Comparison of ENCODE assay signal across 29 cellular contexts in the genomic region with DNA sequence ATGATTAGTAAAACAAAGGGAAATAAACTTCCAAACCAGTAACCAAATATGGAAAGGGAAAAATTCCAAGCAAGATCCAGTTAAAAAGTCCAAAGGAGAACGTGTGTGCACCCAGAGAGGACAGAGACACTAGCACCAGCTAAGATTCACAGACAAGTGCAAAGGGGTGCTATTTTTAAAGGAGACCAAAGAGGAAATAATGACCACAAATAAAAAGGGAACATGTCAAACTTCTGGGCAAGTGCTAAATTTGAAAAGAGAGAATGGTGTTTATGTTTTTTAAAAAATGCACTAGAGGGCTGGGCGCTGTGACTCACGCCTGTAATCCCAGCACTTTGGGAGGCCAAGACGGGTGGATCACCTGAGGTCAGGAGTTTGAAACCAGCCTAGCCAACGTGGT. TPM values are rescaled to one million over a fixed set of nuclear protein-coding genes. Genes with fewer than 3 reads are reported as not detected.
DNase-seq lines count a peak whose midpoint lies in the region; ATAC-seq and TF ChIP-seq lines count a peak whose summit lies in the region.
"Had no signal": no experiment of that assay in that cellular context is flagged by ENCODE, and none has a peak within 500 bp of the region (broad histone marks: within the 10 kb centered on the region; RNA-seq: fewer than 3 reads in every experiment).

No MANE protein-coding gene starts in this region.

- in situ Hi-C loops in KBM-7 (cut with MboI; ENCODE audit: low pct_unique_long_range_greater_than_20kb, low sequenced_read_pairs) (no loop called here), ACHN (cut with HindIII; ENCODE audit: low pct_ligation_motif_present, low pct_unique_long_range_greater_than_20kb, low sequenced_read_pairs) (no loop called here)

- H3K4me1 Mint-ChIP-seq in activated B cell treated with CpG ODN at 0.5 μM for 24 hours: peaks cover 19% of the 10 kb centered on the region
- H3K4me1 Mint-ChIP-seq: activated CD4-positive, alpha-beta T cell treated with anti-CD3 and anti-CD28 coated beads, Interleukin-2, amount 10 ng/mL, durations not matched to agents 7 days and 5 days; activated CD8-positive, alpha-beta memory T cell treated with anti-CD3 and anti-CD28 coated beads, Interleukin-2, amount 10 ng/mL, durations not matched to agents 7 days and 5 days; CD4-positive, CD25-positive, alpha-beta regulatory T cell; stimulated activated effector memory CD8-positive, alpha-beta T cell treated with anti-CD3 and anti-CD28 coated beads, Interleukin-12 subunit alpha, Interleukin-12 subunit beta, amount 100 ng/mL, for 72 hours had no signal

- no peaks in the 10 kb centered on the region for H3K9me3 Mint-ChIP-seq in activated B cell treated with CpG ODN at 0.5 μM for 24 hours
- H3K9me3 Mint-ChIP-seq: activated CD4-positive, alpha-beta T cell treated with anti-CD3 and anti-CD28 coated beads, Interleukin-2, amount 10 ng/mL, durations not matched to agents 7 days and 5 days; HFFc6; naive thymus-derived CD8-positive, alpha-beta T cell; stimulated activated effector memory CD8-positive, alpha-beta T cell treated with anti-CD3 and anti-CD28 coated beads, Interleukin-12 subunit alpha, Interleukin-12 subunit beta, amount 100 ng/mL, for 72 hours; T-helper 1 cell treated with Interleukin-12 subunit alpha and Interleukin-12 subunit beta and Interleukin-4 antibody, amounts not matched to agents 30 μg/mL and 1 μg/mL, for 36 hours had no signal

- peak overlapping the region; percentile 13 for H3K4me3 Mint-ChIP-seq in activated B cell treated with CpG ODN at 0.5 μM for 24 hours
- H3K4me3 Mint-ChIP-seq: activated CD4-positive, alpha-beta T cell treated with anti-CD3 and anti-CD28 coated beads, Interleukin-2, amount 10 ng/mL, durations not matched to agents 7 days and 5 days; activated CD8-positive, alpha-beta memory T cell treated with anti-CD3 and anti-CD28 coated beads, Interleukin-2, amount 10 ng/mL, durations not matched to agents 7 days and 5 days; CD4-positive, CD25-positive, alpha-beta regulatory T cell; HFFc6; naive thymus-derived CD8-positive, alpha-beta T cell; stimulated activated effector memory CD8-positive, alpha-beta T cell treated with anti-CD3 and anti-CD28 coated beads, Interleukin-12 subunit alpha, Interleukin-12 subunit beta, amount 100 ng/mL, for 72 hours; T-helper 1 cell treated with Interleukin-12 subunit alpha and Interleukin-12 subunit beta and Interleukin-4 antibody, amounts not matched to agents 30 μg/mL and 1 μg/mL, for 36 hours had no signal

- POLR2A ChIA-PET in activated B cell treated with CpG ODN at 0.5 μM for 24 hours (lab: Charles Lee): no interaction called here

- peak; percentile 56 for DNase-seq in KBM-7
- peak; percentile 58 for DNase-seq in NOMO-1 treated with dmso at 0.1 percent for 144 hours (lab: John Stamatoyannopoulos, UW; ENCODE audit: unreplicated experiment)
- no peak for DNase-seq in activated B cell treated with CpG ODN at 0.5 μM for 24 hours
- DNase-seq in sciatic nerve (ENCODE audit: low spot score): no peak
- DNase-seq in NCI-H1105 treated with DMSO at 0.1 percent for 48 hours (lab: John Stamatoyannopoulos, UW): no peak
- no peak for DNase-seq in ACHN
- DNase-seq: activated CD4-positive, alpha-beta T cell treated with anti-CD3 and anti-CD28 coated beads, Interleukin-2, amount 10 ng/mL, durations not matched to agents 7 days and 5 days; activated CD8-positive, alpha-beta memory T cell treated with anti-CD3 and anti-CD28 coated beads, Interleukin-2, amount 10 ng/mL, durations not matched to agents 7 days and 5 days; activated naive CD4-positive, alpha-beta T cell treated with anti-CD3 and anti-CD28 coated beads, Interleukin-2, amount 50 U/mL, for 16 hours; amygdala; CD4-positive, CD25-positive, alpha-beta regulatory T cell; colonic mucosa; effector memory CD4-positive, alpha-beta T cell; foreskin melanocyte; GM23248; HFFc6; left lung; naive thymus-derived CD8-positive, alpha-beta T cell; NCI-H1105; NCI-H2081; NCI-H446; SJCRH30; stimulated activated CD4-positive, alpha-beta T cell treated with anti-CD3 and anti-CD28 coated beads, Interleukin-2, amount 100 ng/mL, for 48 hours had no signal

- no peaks in the 10 kb centered on the region for H3K27me3 Mint-ChIP-seq in activated B cell treated with CpG ODN at 0.5 μM for 24 hours
- H3K27me3 Mint-ChIP-seq: activated CD4-positive, alpha-beta T cell treated with anti-CD3 and anti-CD28 coated beads, Interleukin-2, amount 10 ng/mL, durations not matched to agents 7 days and 5 days had no signal

- no peak for TF ChIP-seq CTCF in activated B cell treated with CpG ODN at 0.5 μM for 24 hours (IDR thresholded peaks at IDR 0.05)

- no peak for ATAC-seq in activated B cell treated with CpG ODN at 0.5 μM for 24 hours (ENCODE audit: low read depth)
- ATAC-seq in sciatic nerve: peak; percentile 46
- no peak for ATAC-seq in GM21515 (IDR thresholded peaks at IDR 0.05; ENCODE audit: unreplicated experiment)
- ATAC-seq: activated CD8-positive, alpha-beta memory T cell treated with anti-CD3 and anti-CD28 coated beads, Interleukin-2, amount 10 ng/mL, durations not matched to agents 7 days and 5 days; esophagus mucosa; K562; left lung; naive thymus-derived CD8-positive, alpha-beta T cell; Panc1; stimulated activated effector memory CD8-positive, alpha-beta T cell treated with anti-CD3 and anti-CD28 coated beads, Interleukin-12 subunit alpha, Interleukin-12 subunit beta, amount 100 ng/mL, for 72 hours had no signal

- H3K36me3 Mint-ChIP-seq in activated B cell treated with CpG ODN at 0.5 μM for 24 hours (ENCODE audit: low read depth): no peaks in the 10 kb centered on the region
- H3K36me3 Mint-ChIP-seq: activated CD8-positive, alpha-beta memory T cell treated with anti-CD3 and anti-CD28 coated beads, Interleukin-2, amount 10 ng/mL, durations not matched to agents 7 days and 5 days; CD4-positive, CD25-positive, alpha-beta regulatory T cell; naive thymus-derived CD8-positive, alpha-beta T cell; stimulated activated effector memory CD8-positive, alpha-beta T cell treated with anti-CD3 and anti-CD28 coated beads, Interleukin-12 subunit alpha, Interleukin-12 subunit beta, amount 100 ng/mL, for 72 hours had no signal

- CTCF ChIA-PET in activated B cell treated with CpG ODN at 0.5 μM for 24 hours (lab: Charles Lee): no interaction called here

- H3K27ac Mint-ChIP-seq in activated B cell treated with CpG ODN at 0.5 μM for 24 hours: peak overlapping the region; percentile 38
- H3K27ac Mint-ChIP-seq: activated CD4-positive, alpha-beta T cell treated with anti-CD3 and anti-CD28 coated beads, Interleukin-2, amount 10 ng/mL, durations not matched to agents 7 days and 5 days; activated CD8-positive, alpha-beta memory T cell treated with anti-CD3 and anti-CD28 coated beads, Interleukin-2, amount 10 ng/mL, durations not matched to agents 7 days and 5 days; CD4-positive, CD25-positive, alpha-beta regulatory T cell; HFFc6; stimulated activated effector memory CD8-positive, alpha-beta T cell treated with anti-CD3 and anti-CD28 coated beads, Interleukin-12 subunit alpha, Interleukin-12 subunit beta, amount 100 ng/mL, for 72 hours; T-helper 1 cell treated with Interleukin-12 subunit alpha and Interleukin-12 subunit beta and Interleukin-4 antibody, amounts not matched to agents 30 μg/mL and 1 μg/mL, for 36 hours had no signal

- intact Hi-C loops in activated B cell treated with CpG ODN at 0.5 μM for 24 hours (cut with micrococcal nuclease): no loop called here
- intact Hi-C loops in sciatic nerve (cut with DNase I): no loop called here

RNA-seq across cellular contexts. Expression of gene JAM2, which starts 8.6 kb away (rescaled TPM):
- total RNA-seq in activated B cell treated with CpG ODN at 0.5 μM for 24 hours: 2.0 and 2.1 TPM in 2 replicates
- total RNA-seq in sciatic nerve: 78.1 TPM
- total RNA-seq: CD4-positive, CD25-positive, alpha-beta regulatory T cell; K562 had no signal

RNA-seq across cellular contexts. Expression of gene MRPL39, which starts 40.4 kb away (rescaled TPM):
- total RNA-seq in activated B cell treated with CpG ODN at 0.5 μM for 24 hours (43.6 and 46.3 TPM in 2 replicates), sciatic nerve (18.1 TPM)

Comparison
In these comparisons a context has a peak if more than half of its experiments do, and no peak if none do; other contexts are left out.
1. DNase-seq: peak in KBM-7 (single experiment) and NOMO-1 treated with dmso at 0.1 percent for 144 hours (single experiment); none in activated B cell treated with CpG ODN at 0.5 μM for 24 hours (single experiment), sciatic nerve (single experiment), NCI-H1105 treated with DMSO at 0.1 percent for 48 hours (single experiment) and ACHN (single experiment).
2. RNA of gene JAM2, which starts 8.6 kb away (total RNA-seq): 78.1 TPM in sciatic nerve (single experiment); 2.0 to 2.1 TPM in activated B cell treated with CpG ODN at 0.5 μM for 24 hours; every median in the first group is over 10 times any median in the second.